In genomic region chr20:577167-577791, GRCh38 we compare ENCODE assay signal across 1 cellular context.
TF ChIP-seq lines count a peak whose summit lies in the region.

No MANE protein-coding gene starts in this region.

TF ChIP-seq in GM23338, 12 proteins besides CTCF, POLR2A, EP300 and RAD21 (continued from another document):
- TF ChIP-seq, protein P1, sequence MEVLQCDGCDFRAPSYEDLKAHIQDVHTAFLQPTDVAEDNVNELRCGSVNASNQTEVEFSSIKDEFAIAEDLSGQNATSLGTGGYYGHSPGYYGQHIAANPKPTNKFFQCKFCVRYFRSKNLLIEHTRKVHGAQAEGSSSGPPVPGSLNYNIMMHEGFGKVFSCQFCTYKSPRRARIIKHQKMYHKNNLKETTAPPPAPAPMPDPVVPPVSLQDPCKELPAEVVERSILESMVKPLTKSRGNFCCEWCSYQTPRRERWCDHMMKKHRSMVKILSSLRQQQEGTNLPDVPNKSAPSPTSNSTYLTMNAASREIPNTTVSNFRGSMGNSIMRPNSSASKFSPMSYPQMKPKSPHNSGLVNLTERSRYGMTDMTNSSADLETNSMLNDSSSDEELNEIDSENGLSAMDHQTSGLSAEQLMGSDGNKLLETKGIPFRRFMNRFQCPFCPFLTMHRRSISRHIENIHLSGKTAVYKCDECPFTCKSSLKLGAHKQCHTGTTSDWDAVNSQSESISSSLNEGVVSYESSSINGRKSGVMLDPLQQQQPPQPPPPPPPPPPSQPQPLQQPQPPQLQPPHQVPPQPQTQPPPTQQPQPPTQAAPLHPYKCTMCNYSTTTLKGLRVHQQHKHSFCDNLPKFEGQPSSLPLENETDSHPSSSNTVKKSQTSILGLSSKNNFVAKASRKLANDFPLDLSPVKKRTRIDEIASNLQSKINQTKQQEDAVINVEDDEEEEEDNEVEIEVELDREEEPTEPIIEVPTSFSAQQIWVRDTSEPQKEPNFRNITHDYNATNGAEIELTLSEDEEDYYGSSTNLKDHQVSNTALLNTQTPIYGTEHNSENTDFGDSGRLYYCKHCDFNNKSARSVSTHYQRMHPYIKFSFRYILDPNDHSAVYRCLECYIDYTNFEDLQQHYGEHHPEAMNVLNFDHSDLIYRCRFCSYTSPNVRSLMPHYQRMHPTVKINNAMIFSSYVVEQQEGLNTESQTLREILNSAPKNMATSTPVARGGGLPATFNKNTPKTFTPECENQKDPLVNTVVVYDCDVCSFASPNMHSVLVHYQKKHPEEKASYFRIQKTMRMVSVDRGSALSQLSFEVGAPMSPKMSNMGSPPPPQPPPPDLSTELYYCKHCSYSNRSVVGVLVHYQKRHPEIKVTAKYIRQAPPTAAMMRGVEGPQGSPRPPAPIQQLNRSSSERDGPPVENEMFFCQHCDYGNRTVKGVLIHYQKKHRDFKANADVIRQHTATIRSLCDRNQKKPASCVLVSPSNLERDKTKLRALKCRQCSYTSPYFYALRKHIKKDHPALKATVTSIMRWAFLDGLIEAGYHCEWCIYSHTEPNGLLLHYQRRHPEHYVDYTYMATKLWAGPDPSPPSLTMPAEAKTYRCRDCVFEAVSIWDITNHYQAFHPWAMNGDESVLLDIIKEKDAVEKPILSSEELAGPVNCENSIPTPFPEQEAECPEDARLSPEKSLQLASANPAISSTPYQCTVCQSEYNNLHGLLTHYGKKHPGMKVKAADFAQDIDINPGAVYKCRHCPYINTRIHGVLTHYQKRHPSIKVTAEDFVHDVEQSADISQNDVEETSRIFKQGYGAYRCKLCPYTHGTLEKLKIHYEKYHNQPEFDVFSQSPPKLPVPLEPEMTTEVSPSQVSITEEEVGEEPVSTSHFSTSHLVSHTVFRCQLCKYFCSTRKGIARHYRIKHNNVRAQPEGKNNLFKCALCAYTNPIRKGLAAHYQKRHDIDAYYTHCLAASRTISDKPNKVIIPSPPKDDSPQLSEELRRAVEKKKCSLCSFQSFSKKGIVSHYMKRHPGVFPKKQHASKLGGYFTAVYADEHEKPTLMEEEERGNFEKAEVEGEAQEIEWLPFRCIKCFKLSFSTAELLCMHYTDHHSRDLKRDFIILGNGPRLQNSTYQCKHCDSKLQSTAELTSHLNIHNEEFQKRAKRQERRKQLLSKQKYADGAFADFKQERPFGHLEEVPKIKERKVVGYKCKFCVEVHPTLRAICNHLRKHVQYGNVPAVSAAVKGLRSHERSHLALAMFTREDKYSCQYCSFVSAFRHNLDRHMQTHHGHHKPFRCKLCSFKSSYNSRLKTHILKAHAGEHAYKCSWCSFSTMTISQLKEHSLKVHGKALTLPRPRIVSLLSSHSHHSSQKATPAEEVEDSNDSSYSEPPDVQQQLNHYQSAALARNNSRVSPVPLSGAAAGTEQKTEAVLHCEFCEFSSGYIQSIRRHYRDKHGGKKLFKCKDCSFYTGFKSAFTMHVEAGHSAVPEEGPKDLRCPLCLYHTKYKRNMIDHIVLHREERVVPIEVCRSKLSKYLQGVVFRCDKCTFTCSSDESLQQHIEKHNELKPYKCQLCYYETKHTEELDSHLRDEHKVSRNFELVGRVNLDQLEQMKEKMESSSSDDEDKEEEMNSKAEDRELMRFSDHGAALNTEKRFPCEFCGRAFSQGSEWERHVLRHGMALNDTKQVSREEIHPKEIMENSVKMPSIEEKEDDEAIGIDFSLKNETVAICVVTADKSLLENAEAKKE (CRISPR knock-in tag; IDR thresholded peaks at IDR 0.05): no peak
